ENCODE assay signal across 11 cellular contexts in genomic region chr9:130833324-130833990, GRCh38. TPM values are rescaled to one million over a fixed set of nuclear protein-coding genes. Genes with fewer than 3 reads are reported as not detected.
DNase-seq lines count a peak whose midpoint lies in the region; ATAC-seq and TF ChIP-seq lines count a peak whose summit lies in the region.
"Had no signal": no experiment of that assay in that cellular context is flagged by ENCODE, and none has a peak within 500 bp of the region (broad histone marks: within the 10 kb centered on the region; RNA-seq: fewer than 3 reads in every experiment).

No MANE protein-coding gene starts in this region.

- H3K4me1 Mint-ChIP-seq in activated T-cell treated with anti-CD3 and anti-CD28 coated beads, Interleukin-2, amount 50 U/mL, for 72 hours (ENCODE audit: low read depth) = peaks cover 25% of the 10 kb centered on the region
- H3K4me1 Mint-ChIP-seq in activated T-helper 2 cell treated with anti-CD3 and anti-CD28 coated beads, Interferon-gamma antibody, Interleukin-2, Interleukin-4, amounts not matched to agents 10 μg/mL and 5 μg/mL and 100 μg/mL, durations not matched to agents 14 hours and 24 hours and 36 hours (ENCODE audit: low read depth) = peaks cover 17% of the 10 kb centered on the region

- H3K36me3 ChIP-seq in thoracic aorta (no peaks in the 10 kb centered on the region), ovary (no peaks in the 10 kb centered on the region)

- peak overlapping the region; percentile 14 for H3K27ac Mint-ChIP-seq in activated T-cell treated with anti-CD3 and anti-CD28 coated beads, Interleukin-2, amount 50 U/mL, for 72 hours
- no peak overlapping the region for H3K27ac Mint-ChIP-seq in activated T-helper 2 cell treated with anti-CD3 and anti-CD28 coated beads, Interferon-gamma antibody, Interleukin-2, Interleukin-4, amounts not matched to agents 10 μg/mL and 5 μg/mL and 100 μg/mL, durations not matched to agents 14 hours and 24 hours and 36 hours

- no peak for ATAC-seq in activated T-cell treated with anti-CD3 and anti-CD28 coated beads, Interleukin-2, amount 50 U/mL, for 72 hours (replicated peaks in 1 of 2)
- ATAC-seq in thoracic aorta (ENCODE audit: insufficient number of reproducible peaks, low FRiP score, low read depth) (no peak), GM19328 (IDR thresholded peaks at IDR 0.05; ENCODE audit: unreplicated experiment) (no peak)
- ATAC-seq: activated CD4-positive, CD25-positive, alpha-beta regulatory T cell treated with anti-CD3 and anti-CD28 coated beads, Interleukin-2, amount 50 U/mL, for 24 hours had no signal

- H3K4me3 Mint-ChIP-seq in activated T-cell treated with anti-CD3 and anti-CD28 coated beads, Interleukin-2, amount 50 U/mL, for 72 hours = no peak overlapping the region
- H3K4me3 Mint-ChIP-seq in activated T-helper 2 cell treated with anti-CD3 and anti-CD28 coated beads, Interferon-gamma antibody, Interleukin-2, Interleukin-4, amounts not matched to agents 10 μg/mL and 5 μg/mL and 100 μg/mL, durations not matched to agents 14 hours and 24 hours and 36 hours (ENCODE audit: low read depth) = peak overlapping the region; percentile 17

- H3K27me3 Mint-ChIP-seq in activated T-cell treated with anti-CD3 and anti-CD28 coated beads, Interleukin-2, amount 50 U/mL, for 72 hours (ENCODE audit: low read depth) = no peaks in the 10 kb centered on the region
- H3K27me3 Mint-ChIP-seq in activated T-helper 2 cell treated with anti-CD3 and anti-CD28 coated beads, Interferon-gamma antibody, Interleukin-2, Interleukin-4, amounts not matched to agents 10 μg/mL and 5 μg/mL and 100 μg/mL, durations not matched to agents 14 hours and 24 hours and 36 hours (ENCODE audit: low read depth) = peaks cover 9% of the 10 kb centered on the region

- intact Hi-C loops in activated T-helper 2 cell treated with anti-CD3 and anti-CD28 coated beads, Interferon-gamma antibody, Interleukin-2, Interleukin-4, amounts not matched to agents 10 μg/mL and 5 μg/mL and 100 μg/mL, durations not matched to agents 14 hours and 24 hours and 36 hours (cut with micrococcal nuclease) = loop anchor here (10.0 kb wide), 1 partner anchor 119 kb away; no protein-coding TSS in a partner anchor
- intact Hi-C loops in ovary (cut with DNase I) = loop anchor here in 1 of 4 donors (10.0 kb wide), 1 partner anchor 49 kb away; no protein-coding TSS in a partner anchor

- peaks cover 9 to 33% of the 10 kb centered on the region in 2 donors for H3K4me1 ChIP-seq in thoracic aorta (ENCODE audit: control insufficient read depth in 1 of 2, low read depth in 2 of 2)
- peaks cover 6% of the 10 kb centered on the region for H3K4me1 ChIP-seq in ovary (ENCODE audit: insufficient read depth)

- no peak overlapping the region for H3K4me3 ChIP-seq in thoracic aorta
- no peak overlapping the region for H3K4me3 ChIP-seq in ovary

- TF ChIP-seq EP300 in ovary (IDR thresholded peaks at IDR 0.05) = no peak

- no peaks in the 10 kb centered on the region for H3K9me3 ChIP-seq in thoracic aorta
- no peaks in the 10 kb centered on the region for H3K9me3 ChIP-seq in ovary

- H3K36me3 Mint-ChIP-seq in activated T-cell treated with anti-CD3 and anti-CD28 coated beads, Interleukin-2, amount 50 U/mL, for 72 hours (ENCODE audit: insufficient read depth in 2 of 2) = peaks cover 2 to 7% of the 10 kb centered on the region in 2 donors
- H3K36me3 Mint-ChIP-seq in activated T-helper 2 cell treated with anti-CD3 and anti-CD28 coated beads, Interferon-gamma antibody, Interleukin-2, Interleukin-4, amounts not matched to agents 10 μg/mL and 5 μg/mL and 100 μg/mL, durations not matched to agents 14 hours and 24 hours and 36 hours (ENCODE audit: low read depth) = peaks cover 5% of the 10 kb centered on the region

- H3K27ac ChIP-seq in thoracic aorta (peak overlapping the region; percentile 81 to 91), ovary (peak overlapping the region in 1 of 2 donors; percentile 92)

- H3K9me3 Mint-ChIP-seq in activated T-cell treated with anti-CD3 and anti-CD28 coated beads, Interleukin-2, amount 50 U/mL, for 72 hours = peaks cover 0 to under 1% of the 10 kb centered on the region in 2 donors
- H3K9me3 Mint-ChIP-seq in activated T-helper 2 cell treated with anti-CD3 and anti-CD28 coated beads, Interferon-gamma antibody, Interleukin-2, Interleukin-4, amounts not matched to agents 10 μg/mL and 5 μg/mL and 100 μg/mL, durations not matched to agents 14 hours and 24 hours and 36 hours = peaks cover 7% of the 10 kb centered on the region

- no peak for TF ChIP-seq CTCF in thoracic aorta (IDR thresholded peaks at IDR 0.05)
- no peak for TF ChIP-seq CTCF in ovary (IDR thresholded peaks at IDR 0.05)

- DNase-seq in activated T-cell treated with anti-CD3 and anti-CD28 coated beads, Interleukin-2, amount 50 U/mL, for 72 hours = no peak
- DNase-seq in activated T-cell treated with anti-CD3 and anti-CD28 coated beads, Interleukin-2, amount 50 U/mL, for 48 hours = no peak
- no peak for DNase-seq in activated T-helper 2 cell treated with anti-CD3 and anti-CD28 coated beads, Interferon-gamma antibody, Interleukin-2, Interleukin-4, amounts not matched to agents 10 μg/mL and 5 μg/mL and 100 μg/mL, durations not matched to agents 14 hours and 24 hours and 36 hours (ENCODE audit: low spot score)
- DNase-seq in kidney tubule cell (ENCODE audit: low spot score) (peak; percentile 15), thoracic aorta (ENCODE audit: low spot score) (no peak), ovary (no peak)
- DNase-seq in stimulated activated CD4-positive, alpha-beta T cell treated with anti-CD3 and anti-CD28 coated beads, Interleukin-4, amount 100 ng/mL, for 4 hours = no peak
- DNase-seq: effector CD8-positive, alpha-beta T cell; NCI-H187 treated with DMSO at 0.1 percent for 48 hours had no signal

- WGBS in ovary, 3 donors = 69 to 76% (median 75%) methylated on average over 6 of the region's 6 CpGs

- no peaks in the 10 kb centered on the region for H3K27me3 ChIP-seq in thoracic aorta (replicated peaks; ENCODE audit: insufficient read depth)
- no peaks in the 10 kb centered on the region for H3K27me3 ChIP-seq in ovary

- no peak for TF ChIP-seq POLR2A in ovary (IDR thresholded peaks at IDR 0.05)

RNA-seq across cellular contexts. Expression of gene ABL1, which starts 1.6 kb away (rescaled TPM):
- total RNA-seq in activated T-cell treated with anti-CD3 and anti-CD28 coated beads, Interleukin-2, amount 50 U/mL, for 72 hours = 10 to 100 TPM; 36.5 to 39.9 TPM
- 35.5 and 36.5 TPM in 2 replicates for total RNA-seq in activated T-helper 2 cell treated with anti-CD3 and anti-CD28 coated beads, Interferon-gamma antibody, Interleukin-2, Interleukin-4, amounts not matched to agents 10 μg/mL and 5 μg/mL and 100 μg/mL, durations not matched to agents 14 hours and 24 hours and 36 hours
- 100 to 1,000 TPM in 1 of 2 donors, 10 to 100 TPM in 1; 62.8 to 123 TPM for total RNA-seq in thoracic aorta
- 100 to 1,000 TPM in 3 of 7 donors, 10 to 100 TPM in 4; 39.4 to 112 (median 92.5) TPM for total RNA-seq in ovary
- polyA plus RNA-seq in ovary = 10 to 100 TPM; 49.1 to 56.9 TPM
